ENCODE assay signal across 17 cellular contexts in the genomic region with DNA sequence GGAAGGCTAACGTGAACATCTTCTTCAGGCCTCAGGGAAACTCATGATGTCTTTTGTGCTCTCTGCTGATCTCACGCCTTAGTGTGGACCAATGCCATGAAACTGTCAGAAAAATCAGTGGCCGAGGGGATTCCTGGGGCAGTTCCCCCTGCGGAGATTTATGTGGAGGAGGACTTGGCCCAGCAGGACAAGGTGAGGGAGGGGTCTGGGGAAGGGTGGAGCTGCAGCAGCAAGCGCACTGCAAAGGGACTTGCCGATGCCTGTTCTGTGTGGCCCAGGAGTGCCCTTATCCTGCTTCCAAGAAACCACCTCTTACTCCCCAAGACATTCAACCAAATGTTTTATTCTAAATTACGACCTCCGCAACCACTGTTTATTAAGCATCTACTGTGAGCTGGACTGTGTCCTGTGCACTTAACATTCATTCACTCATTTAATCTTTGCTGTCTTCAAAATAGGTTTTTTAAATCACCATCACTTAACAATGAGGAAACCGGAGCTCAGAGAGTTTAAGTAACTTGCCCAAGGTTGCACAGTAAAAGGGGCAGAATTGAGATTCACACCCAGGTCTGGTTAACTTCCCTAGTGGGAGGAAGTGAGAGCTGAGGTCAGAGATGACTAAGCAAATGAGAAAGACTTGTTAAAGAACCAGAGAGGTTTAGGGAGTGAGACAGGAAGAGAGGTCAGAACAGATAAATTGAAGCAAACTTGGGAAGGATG. TPM values are rescaled to one million over a fixed set of nuclear protein-coding genes. Genes with fewer than 3 reads are reported as not detected.
DNase-seq lines count a peak whose midpoint lies in the region; ATAC-seq, FAIRE-seq and TF ChIP-seq lines count a peak whose summit lies in the region.
"Had no signal": no experiment of that assay in that cellular context is flagged by ENCODE, and none has a peak within 500 bp of the region (broad histone marks: within the 10 kb centered on the region; RNA-seq: fewer than 3 reads in every experiment).

No MANE protein-coding gene starts in this region.

- CTCF ChIA-PET in activated CD4-positive, alpha-beta memory T cell treated with anti-CD3 and anti-CD28 coated beads, Interleukin-2, amount 10 ng/mL, durations not matched to agents 7 days and 5 days (lab: Charles Lee), result interaction anchor here (0.5 to 0.9 kb wide), 2 partner anchors 93 to 168 kb away, joined by 4 read pairs; no protein-coding TSS in a partner anchor
- CTCF ChIA-PET in activated CD4-positive, alpha-beta memory T cell treated with anti-CD3 and anti-CD28 coated beads for 36 hours (lab: Charles Lee), result interaction anchor here (0.6 to 1.0 kb wide), 2 partner anchors 27 to 36 kb away, joined by 3 to 4 read pairs; no protein-coding TSS in a partner anchor

- H3K4me3 ChIP-seq in bronchial epithelial cell (ENCODE audit: low read depth, low read length), result no peak overlapping the region
- H3K4me3 ChIP-seq: esophagus squamous epithelium, SJCRH30, smooth muscle cell, suprapubic skin had no signal

- ATAC-seq in stimulated activated naive B cell treated with anti-CD40 and anti-IgM and Interleukin-4, amounts not matched to agents 10 μg/mL and 1 μg/mL and 100 μg/mL, for 72 hours (replicated peaks), result peak; percentile 25 to 50

- no peak overlapping the region for H3K4me3 Mint-ChIP-seq in activated CD4-positive, alpha-beta memory T cell treated with anti-CD3 and anti-CD28 coated beads, Interleukin-2, amount 10 ng/mL, durations not matched to agents 7 days and 5 days
- H3K4me3 Mint-ChIP-seq in activated CD4-positive, alpha-beta memory T cell treated with anti-CD3 and anti-CD28 coated beads for 36 hours, result no peak overlapping the region
- H3K4me3 Mint-ChIP-seq in stimulated activated naive B cell treated with anti-CD40 and anti-IgM and Interleukin-4, amounts not matched to agents 10 μg/mL and 1 μg/mL and 100 μg/mL, for 72 hours, result no peak overlapping the region

- no peak overlapping the region for H3K27ac Mint-ChIP-seq in activated CD4-positive, alpha-beta memory T cell treated with anti-CD3 and anti-CD28 coated beads, Interleukin-2, amount 10 ng/mL, durations not matched to agents 7 days and 5 days
- no peak overlapping the region for H3K27ac Mint-ChIP-seq in activated CD4-positive, alpha-beta memory T cell treated with anti-CD3 and anti-CD28 coated beads for 36 hours
- H3K27ac Mint-ChIP-seq in stimulated activated naive B cell treated with anti-CD40 and anti-IgM and Interleukin-4, amounts not matched to agents 10 μg/mL and 1 μg/mL and 100 μg/mL, for 72 hours, result no peak overlapping the region

- peaks cover 10% of the 10 kb centered on the region for H3K4me1 Mint-ChIP-seq in activated CD4-positive, alpha-beta memory T cell treated with anti-CD3 and anti-CD28 coated beads, Interleukin-2, amount 10 ng/mL, durations not matched to agents 7 days and 5 days
- peaks cover 5% of the 10 kb centered on the region for H3K4me1 Mint-ChIP-seq in activated CD4-positive, alpha-beta memory T cell treated with anti-CD3 and anti-CD28 coated beads for 36 hours (ENCODE audit: low read depth)
- H3K4me1 Mint-ChIP-seq in stimulated activated naive B cell treated with anti-CD40 and anti-IgM and Interleukin-4, amounts not matched to agents 10 μg/mL and 1 μg/mL and 100 μg/mL, for 72 hours, result no peaks in the 10 kb centered on the region

- no peak for TF ChIP-seq CTCF in bronchial epithelial cell (IDR thresholded peaks at IDR 0.05; ENCODE audit: insufficient read depth, low read length, severe bottlenecking)

- peak; percentile 26 for DNase-seq in activated CD4-positive, alpha-beta memory T cell treated with anti-CD3 and anti-CD28 coated beads, Interleukin-2, amount 10 ng/mL, durations not matched to agents 7 days and 5 days
- DNase-seq in activated CD4-positive, alpha-beta memory T cell treated with anti-CD3 and anti-CD28 coated beads for 36 hours, result no peak
- peak; percentile 46 for DNase-seq in NCI-H69 (lab: John Stamatoyannopoulos, UW)
- peak; percentile 49 for DNase-seq in bronchial epithelial cell (ENCODE audit: low read depth)
- DNase-seq in stimulated activated naive B cell treated with anti-CD40 and anti-IgM and Interleukin-4, amounts not matched to agents 10 μg/mL and 1 μg/mL and 100 μg/mL, for 72 hours, result no peak
- DNase-seq in H4 (ENCODE audit: low spot score), result no peak
- no peak for DNase-seq in pons (ENCODE audit: low spot score)
- no peak for DNase-seq in germinal center (ENCODE audit: low spot score)
- DNase-seq: ACHN, amygdala, cortex of kidney, esophagus squamous epithelium, NCI-H526, SJCRH30 had no signal

- FAIRE-seq in bronchial epithelial cell (lab: Jason Lieb, UNC), result no peak
- FAIRE-seq: TTC549 had no signal

- peaks cover 10% of the 10 kb centered on the region for H3K27me3 Mint-ChIP-seq in activated CD4-positive, alpha-beta memory T cell treated with anti-CD3 and anti-CD28 coated beads, Interleukin-2, amount 10 ng/mL, durations not matched to agents 7 days and 5 days
- H3K27me3 Mint-ChIP-seq in activated CD4-positive, alpha-beta memory T cell treated with anti-CD3 and anti-CD28 coated beads for 36 hours, result peaks cover 4% of the 10 kb centered on the region
- peaks cover 3 to 5% of the 10 kb centered on the region in 2 donors for H3K27me3 Mint-ChIP-seq in stimulated activated naive B cell treated with anti-CD40 and anti-IgM and Interleukin-4, amounts not matched to agents 10 μg/mL and 1 μg/mL and 100 μg/mL, for 72 hours

- no peaks in the 10 kb centered on the region for H3K36me3 ChIP-seq in bronchial epithelial cell (ENCODE audit: control insufficient read depth, insufficient read depth, low read length)
- H3K36me3 ChIP-seq: esophagus squamous epithelium, SJCRH30, suprapubic skin had no signal

- POLR2A ChIA-PET in activated CD4-positive, alpha-beta memory T cell treated with anti-CD3 and anti-CD28 coated beads, Interleukin-2, amount 10 ng/mL, durations not matched to agents 7 days and 5 days (lab: Charles Lee), result no interaction called here
- POLR2A ChIA-PET in activated CD4-positive, alpha-beta memory T cell treated with anti-CD3 and anti-CD28 coated beads for 36 hours (lab: Charles Lee), result no interaction called here

- no peaks in the 10 kb centered on the region for H3K27me3 ChIP-seq in bronchial epithelial cell (ENCODE audit: control insufficient read depth, insufficient read depth, low read length)
- H3K27me3 ChIP-seq: esophagus squamous epithelium, SJCRH30, suprapubic skin had no signal

- no peaks in the 10 kb centered on the region for H3K36me3 Mint-ChIP-seq in activated CD4-positive, alpha-beta memory T cell treated with anti-CD3 and anti-CD28 coated beads, Interleukin-2, amount 10 ng/mL, durations not matched to agents 7 days and 5 days (ENCODE audit: low read depth)
- H3K36me3 Mint-ChIP-seq in activated CD4-positive, alpha-beta memory T cell treated with anti-CD3 and anti-CD28 coated beads for 36 hours, result no peaks in the 10 kb centered on the region
- no peaks in the 10 kb centered on the region for H3K36me3 Mint-ChIP-seq in stimulated activated naive B cell treated with anti-CD40 and anti-IgM and Interleukin-4, amounts not matched to agents 10 μg/mL and 1 μg/mL and 100 μg/mL, for 72 hours

- H3K9me3 Mint-ChIP-seq in activated CD4-positive, alpha-beta memory T cell treated with anti-CD3 and anti-CD28 coated beads, Interleukin-2, amount 10 ng/mL, durations not matched to agents 7 days and 5 days, result no peaks in the 10 kb centered on the region
- no peaks in the 10 kb centered on the region for H3K9me3 Mint-ChIP-seq in activated CD4-positive, alpha-beta memory T cell treated with anti-CD3 and anti-CD28 coated beads for 36 hours
- H3K9me3 Mint-ChIP-seq in stimulated activated naive B cell treated with anti-CD40 and anti-IgM and Interleukin-4, amounts not matched to agents 10 μg/mL and 1 μg/mL and 100 μg/mL, for 72 hours, result no peaks in the 10 kb centered on the region

- intact Hi-C loops in activated CD4-positive, alpha-beta memory T cell treated with anti-CD3 and anti-CD28 coated beads for 36 hours (cut with micrococcal nuclease), result no loop called here

RNA-seq across cellular contexts. Expression of a gene that starts 49.7 kb away (rescaled TPM):
- total RNA-seq in activated CD4-positive, alpha-beta memory T cell treated with anti-CD3 and anti-CD28 coated beads, Interleukin-2, amount 10 ng/mL, durations not matched to agents 7 days and 5 days, result under 1 TPM in 1 of 2 experiments, not detected in 1; 0.18 TPM
- not detected for total RNA-seq in activated CD4-positive, alpha-beta memory T cell treated with anti-CD3 and anti-CD28 coated beads for 36 hours
- total RNA-seq in bronchial epithelial cell, result 0.13 TPM in 1 of 2 replicates, not detected in the other
- 0.17 TPM in 1 of 2 replicates, not detected in the other for total RNA-seq in H4 (2014; rRNA removed; shearing (Covaris generic))
- total RNA-seq: smooth muscle cell had no signal

Comparison
In these comparisons a context has a peak if more than half of its experiments do, and no peak if none do; other contexts are left out.
1. DNase-seq: peak in activated CD4-positive, alpha-beta memory T cell treated with anti-CD3 and anti-CD28 coated beads, Interleukin-2, amount 10 ng/mL, durations not matched to agents 7 days and 5 days (single experiment), NCI-H69 (single experiment) and bronchial epithelial cell (single experiment); none in activated CD4-positive, alpha-beta memory T cell treated with anti-CD3 and anti-CD28 coated beads for 36 hours (single experiment), stimulated activated naive B cell treated with anti-CD40 and anti-IgM and Interleukin-4, amounts not matched to agents 10 μg/mL and 1 μg/mL and 100 μg/mL, for 72 hours (single experiment), H4 (single experiment), pons (single experiment) and germinal center (single experiment).